Comparison of ENCODE assay signal across 17 cellular contexts in the genomic region with DNA sequence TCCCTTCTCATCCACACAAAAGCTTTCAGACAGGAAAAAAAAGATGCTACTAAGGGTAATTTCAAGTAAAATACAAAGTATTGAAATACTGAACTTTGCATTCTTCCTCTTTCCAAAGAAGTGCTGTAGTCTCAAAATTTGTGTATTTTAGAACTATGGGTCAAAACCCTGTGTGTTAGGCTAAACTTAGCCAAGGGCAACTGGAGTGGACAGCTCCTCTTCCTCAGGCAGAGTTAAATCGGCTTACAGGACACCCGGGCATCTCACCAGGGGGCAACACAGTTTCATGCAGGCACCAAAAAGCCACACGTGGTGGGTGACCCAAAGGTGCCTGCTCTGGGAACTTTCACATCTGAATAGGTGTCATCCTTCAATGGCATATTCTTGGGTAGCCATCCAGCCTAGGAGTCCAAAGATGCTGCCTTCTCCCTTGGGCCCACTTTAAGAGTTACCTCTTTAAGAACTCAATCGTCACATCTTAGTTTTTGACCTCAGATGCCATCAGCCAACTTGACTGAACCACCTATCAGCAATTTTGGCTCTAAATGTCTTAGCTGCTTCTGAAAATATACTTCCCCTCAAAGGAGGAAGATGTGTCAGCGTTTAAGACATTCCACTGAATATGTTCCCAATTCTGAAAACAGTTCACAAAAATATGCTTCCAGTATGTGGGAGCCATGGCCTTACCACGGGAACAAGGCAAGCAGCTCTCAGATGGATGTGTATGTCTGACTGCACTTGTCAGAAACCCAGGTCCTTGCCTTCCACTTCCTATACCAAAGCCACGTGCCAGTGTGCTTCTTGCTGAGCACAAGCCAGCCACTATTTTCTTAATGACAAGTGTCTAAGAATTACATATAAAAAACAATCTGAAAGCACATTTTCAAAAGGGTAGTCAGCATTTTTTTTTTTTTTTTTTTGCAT. TPM values are rescaled to one million over a fixed set of nuclear protein-coding genes. Genes with fewer than 3 reads are reported as not detected.
"Had no signal": no experiment of that assay in that cellular context is flagged by ENCODE, and none has a peak within 500 bp of the region (broad histone marks: within the 10 kb centered on the region; RNA-seq: fewer than 3 reads in every experiment).

No MANE protein-coding gene starts in this region.

- H3K27ac ChIP-seq: colonic mucosa, neural progenitor cell, ovary, WERI-Rb-1 had no signal

- H3K4me3 Mint-ChIP-seq: activated CD4-positive, alpha-beta memory T cell treated with anti-CD3 and anti-CD28 coated beads for 36 hours; activated T-cell treated with anti-CD3 and anti-CD28 coated beads, Interleukin-2, amount 50 U/mL, for 4 hours; naive B cell; neural progenitor cell; T-helper 1 cell treated with Interleukin-12 subunit alpha and Interleukin-12 subunit beta and Interleukin-4 antibody, amounts not matched to agents 30 μg/mL and 1 μg/mL, for 36 hours had no signal

- H3K9me3 Mint-ChIP-seq: activated CD4-positive, alpha-beta memory T cell treated with anti-CD3 and anti-CD28 coated beads for 36 hours; activated naive CD4-positive, alpha-beta T cell treated with anti-CD3 and anti-CD28 coated beads, Interleukin-2, amount 50 U/mL, for 72 hours; activated T-cell treated with anti-CD3 and anti-CD28 coated beads, Interleukin-2, amount 50 U/mL, for 4 hours; naive B cell; T-helper 1 cell treated with Interleukin-12 subunit alpha and Interleukin-12 subunit beta and Interleukin-4 antibody, amounts not matched to agents 30 μg/mL and 1 μg/mL, for 36 hours had no signal

- DNase-seq: activated CD4-positive, alpha-beta memory T cell treated with anti-CD3 and anti-CD28 coated beads for 36 hours; activated effector memory CD4-positive, alpha-beta T cell treated with anti-CD3 and anti-CD28 coated beads, Interleukin-2, amount 50 U/mL, for 16 hours; activated T-cell treated with anti-CD3 and anti-CD28 coated beads, Interleukin-2, amount 50 U/mL, for 4 hours; colonic mucosa; mammary epithelial cell; naive B cell; ovary; stimulated activated CD4-positive, alpha-beta T cell treated with anti-CD3 and anti-CD28 coated beads, Interleukin-4, amount 100 ng/mL, for 24 hours; stimulated activated naive CD4-positive, alpha-beta T cell treated with Interleukin-2 at 50 U/mL for 16 hours; upper lobe of left lung; WERI-Rb-1 had no signal

- H3K36me3 ChIP-seq: colonic mucosa, neural progenitor cell, ovary had no signal

- H3K27me3 Mint-ChIP-seq: activated CD4-positive, alpha-beta memory T cell treated with anti-CD3 and anti-CD28 coated beads for 36 hours had no signal

- H3K9ac ChIP-seq: neural progenitor cell had no signal

- H3K27me3 ChIP-seq: colonic mucosa, neural progenitor cell, ovary, upper lobe of left lung had no signal

- H3K27ac Mint-ChIP-seq: activated CD4-positive, alpha-beta memory T cell treated with anti-CD3 and anti-CD28 coated beads for 36 hours; activated naive CD4-positive, alpha-beta T cell treated with anti-CD3 and anti-CD28 coated beads, Interleukin-2, amount 50 U/mL, for 72 hours; neural progenitor cell; T-helper 1 cell treated with Interleukin-12 subunit alpha and Interleukin-12 subunit beta and Interleukin-4 antibody, amounts not matched to agents 30 μg/mL and 1 μg/mL, for 36 hours had no signal

- H3K4me1 Mint-ChIP-seq: naive B cell, neural progenitor cell had no signal

- H3K9me3 ChIP-seq: colonic mucosa, ovary, upper lobe of left lung had no signal

- H3K4me1 ChIP-seq: neural progenitor cell had no signal

- H3K4me3 ChIP-seq: colonic mucosa, neural progenitor cell, ovary, upper lobe of left lung had no signal

- ATAC-seq: activated naive CD4-positive, alpha-beta T cell treated with anti-CD3 and anti-CD28 coated beads, Interleukin-2, amount 50 U/mL, for 72 hours; activated T-cell treated with anti-CD3 and anti-CD28 coated beads, Interleukin-2, amount 50 U/mL, for 4 hours; esophagus mucosa had no signal

RNA-seq across cellular contexts. Expression of gene MUC13, which starts 32.3 kb away (rescaled TPM):
- total RNA-seq: activated CD4-positive, alpha-beta memory T cell treated with anti-CD3 and anti-CD28 coated beads for 36 hours; activated naive CD4-positive, alpha-beta T cell treated with anti-CD3 and anti-CD28 coated beads, Interleukin-2, amount 50 U/mL, for 72 hours; esophagus mucosa; glomerular endothelial cell; mammary epithelial cell; pulmonary artery endothelial cell had no signal
- polyA plus RNA-seq: mammary epithelial cell had no signal
